In genomic region chr6:106000935-106001334, GRCh38 we compare ENCODE assay signal across 19 cellular contexts.
"Had no signal": no experiment of that assay in that cellular context is flagged by ENCODE, and none has a peak within 500 bp of the region (broad histone marks: within the 10 kb centered on the region; RNA-seq: fewer than 3 reads in every experiment).

No MANE protein-coding gene starts in this region.

- H3K4me1 ChIP-seq: Peyer's patch had no signal

- H3K4me3 ChIP-seq: MG63, PC-9, Peyer's patch had no signal

- ATAC-seq: HepG2 had no signal

- H3K27ac ChIP-seq: PC-9, Peyer's patch had no signal

- H3K27me3 ChIP-seq: MG63 had no signal

- DNase-seq: IMR-90; Kasumi-1; KG1; MG63; NCI-H1092 treated with DMSO at 0.1 percent for 48 hours; NCI-H1436; NCI-H187; NCI-H2029 treated with DMSO at 0.1 percent for 48 hours; NCI-H2171 treated with DMSO at 0.1 percent for 48 hours; NCI-H2227 treated with DMSO at 0.1 percent for 48 hours; NCI-H524; NCI-H526 treated with DMSO at 0.1 percent for 48 hours; NCI-H748 treated with DMSO at 0.1 percent for 48 hours; NK-92 treated with Interleukin-12 subunit alpha and Interleukin-12 subunit beta, amount 100 ng/mL, for 24 hours; PC-9; Peyer's patch; Right ventricle myocardium superior; RPMI8226 had no signal

- H2AFZ ChIP-seq: PC-9 had no signal

- H3K4me2 ChIP-seq: PC-9 had no signal

- H3K36me3 ChIP-seq: MG63, Peyer's patch had no signal

- FAIRE-seq: HepG2 had no signal

- H3K9me3 ChIP-seq: MG63, Peyer's patch had no signal
